Comparison of ENCODE assay signal across 21 cellular contexts in the genomic region with DNA sequence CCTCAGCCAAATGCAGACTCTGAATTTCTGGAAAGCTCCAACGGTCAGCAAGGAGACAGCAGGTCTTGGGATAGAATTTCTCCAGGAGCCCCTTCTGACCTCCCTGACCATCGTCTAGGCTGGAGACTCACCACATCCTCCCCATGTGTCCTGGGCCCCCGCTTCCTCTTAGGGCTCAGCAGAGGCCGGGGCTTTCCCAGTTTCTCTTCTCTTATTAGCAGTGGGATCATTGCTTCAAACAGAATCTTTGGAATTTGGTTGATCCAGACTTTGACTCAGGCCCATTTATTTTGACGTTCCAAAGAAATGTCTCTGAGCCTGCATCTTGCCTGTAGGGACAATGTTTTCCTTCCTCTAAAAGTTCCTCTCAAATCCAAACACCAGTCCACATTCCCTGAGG. TPM values are rescaled to one million over a fixed set of nuclear protein-coding genes. Genes with fewer than 3 reads are reported as not detected.
DNase-seq lines count a peak whose midpoint lies in the region; ATAC-seq and TF ChIP-seq lines count a peak whose summit lies in the region.
"Had no signal": no experiment of that assay in that cellular context is flagged by ENCODE, and none has a peak within 500 bp of the region (broad histone marks: within the 10 kb centered on the region; RNA-seq: fewer than 3 reads in every experiment).

No MANE protein-coding gene starts in this region.

- no peak overlapping the region for H3K4me2 ChIP-seq in smooth muscle cell

- H3K36me3 ChIP-seq in left lung (no peaks in the 10 kb centered on the region), smooth muscle cell (ENCODE audit: low read depth) (no peaks in the 10 kb centered on the region), prostate gland (no peaks in the 10 kb centered on the region)
- H3K36me3 ChIP-seq: lower lobe of right lung, sigmoid colon, suprapubic skin had no signal

- H3K79me2 ChIP-seq in smooth muscle cell (ENCODE audit: low read depth), result no peaks in the 10 kb centered on the region

- intact Hi-C loops in left lung (cut with DNase I), result no loop called here
- intact Hi-C loops in prostate gland (cut with DNase I), result no loop called here

- TF ChIP-seq CTCF in left lung (IDR thresholded peaks at IDR 0.05) (no peak), smooth muscle cell (IDR thresholded peaks at IDR 0.05; ENCODE audit: borderline replicate concordance, insufficient read depth, poor library complexity, severe bottlenecking) (no peak), prostate gland (IDR thresholded peaks at IDR 0.05) (no peak)

- H3K4me1 ChIP-seq in left lung (peaks cover 0 to 10% of the 10 kb centered on the region in 2 donors), smooth muscle cell (ENCODE audit: low read depth) (no peaks in the 10 kb centered on the region), prostate gland (replicated peaks) (no peaks in the 10 kb centered on the region)
- H3K4me1 ChIP-seq: lower lobe of right lung had no signal

- H3F3A ChIP-seq in smooth muscle cell (ENCODE audit: low read depth), result no peaks in the 10 kb centered on the region

- H3K27ac ChIP-seq in left lung (no peak overlapping the region), smooth muscle cell (ENCODE audit: low read depth) (peak overlapping the region; percentile 62), prostate gland (no peak overlapping the region)
- H3K27ac ChIP-seq: C4-2B, epithelial cell of prostate, lower lobe of right lung, sigmoid colon, suprapubic skin had no signal

- DNase-seq in MV-4-11 (lab: John Stamatoyannopoulos, UW), result peak; percentile 35
- peak; percentile 28 for DNase-seq in astrocyte of the hippocampus (ENCODE audit: low read depth, low spot score)
- peak in 1 of 2 donors; percentile 24 for DNase-seq in left lung
- DNase-seq in smooth muscle cell (lab: John Stamatoyannopoulos, UW; ENCODE audit: unreplicated experiment), result no peak
- DNase-seq in anterior cingulate cortex (lab: John Stamatoyannopoulos, UW), result no peak
- DNase-seq in prostate gland (ENCODE audit: low spot score), result no peak
- DNase-seq: activated CD4-positive, alpha-beta T cell treated with anti-CD3 and anti-CD28 coated beads for 1 hour; activated CD8-positive, alpha-beta T cell treated with anti-CD3 and anti-CD28 coated beads for 36 hours; cerebellar nuclear complex; H9; lower lobe of right lung; NCI-H2081 treated with DMSO at 0.1 percent for 48 hours; NCI-H345; RPMI8226; sigmoid colon; stimulated activated naive CD4-positive, alpha-beta T cell had no signal

- ATAC-seq in left lung, result peak; percentile 31
- ATAC-seq in HG03520 (IDR thresholded peaks at IDR 0.05; ENCODE audit: unreplicated experiment), result no peak
- ATAC-seq: activated CD8-positive, alpha-beta T cell treated with anti-CD3 and anti-CD28 coated beads for 36 hours; activated naive CD4-positive, alpha-beta T cell treated with anti-CD3 and anti-CD28 coated beads, Interleukin-2, amount 50 U/mL, for 72 hours; lower lobe of right lung had no signal

- H3K27me3 ChIP-seq in left lung, result peaks cover 0 to 17% of the 10 kb centered on the region in 2 donors
- H3K27me3 ChIP-seq in smooth muscle cell (ENCODE audit: low read depth), result no peaks in the 10 kb centered on the region
- H3K27me3 ChIP-seq in prostate gland (replicated peaks; ENCODE audit: insufficient read depth), result no peaks in the 10 kb centered on the region
- H3K27me3 ChIP-seq: sigmoid colon had no signal

- H3K4me3 ChIP-seq in left lung (no peak overlapping the region), smooth muscle cell (no peak overlapping the region), prostate gland (no peak overlapping the region)
- H3K4me3 ChIP-seq: lower lobe of right lung, sigmoid colon, suprapubic skin had no signal

- H3K9ac ChIP-seq in smooth muscle cell (ENCODE audit: low read depth), result no peak overlapping the region

- no peak overlapping the region for H2AFZ ChIP-seq in smooth muscle cell (ENCODE audit: low read depth)

- WGBS in smooth muscle cell (ENCODE audit: low lambda C conversion rate), result 40% methylated on average over 5 of the region's 5 CpGs
- 74% methylated on average over 5 of the region's 5 CpGs for WGBS in prostate gland

- no peak for TF ChIP-seq POLR2A in prostate gland (IDR thresholded peaks at IDR 0.05)

- H3K9me3 ChIP-seq in left lung, result no peaks in the 10 kb centered on the region
- H3K9me3 ChIP-seq in smooth muscle cell (replicated peaks; ENCODE audit: low read depth), result no peaks in the 10 kb centered on the region
- H3K9me3 ChIP-seq in prostate gland, result no peaks in the 10 kb centered on the region
- H3K9me3 ChIP-seq: lower lobe of right lung, sigmoid colon, suprapubic skin had no signal

- H4K20me1 ChIP-seq in smooth muscle cell (ENCODE audit: low read depth), result no peaks in the 10 kb centered on the region

RNA-seq across cellular contexts. Expression of a gene that starts 38.4 kb away (rescaled TPM):
- total RNA-seq in left lung (100 to 1,000 TPM in 1 of 2 donors, 10 to 100 TPM in 1; 32.2 to 134 TPM), smooth muscle cell (11.7 and 13.9 TPM in 2 replicates), prostate gland (10 to 100 TPM in 1 of 2 donors, 1 to 10 TPM in 1; 6.9 to 24.5 TPM)
- 8.5 and 9.4 TPM in 2 replicates for polyA plus RNA-seq in smooth muscle cell

Comparison
In these comparisons a context has a peak if more than half of its experiments do, and no peak if none do; other contexts are left out.
1. DNase-seq: peak in MV-4-11 (single experiment) and astrocyte of the hippocampus (single experiment); none in smooth muscle cell (single experiment), anterior cingulate cortex (0 of 58) and prostate gland (single experiment).